1 cellular context compared by ENCODE assay signal in genomic region chr10:5481121-5481520, GRCh38.
A peak's percentile ranks its signal among the peaks of the same experiment; 100 is the strongest.
TF ChIP-seq lines count a peak whose summit lies in the region.

No MANE protein-coding gene starts in this region.

TF ChIP-seq in K562, 482 proteins besides CTCF, POLR2A, EP300 and RAD21:
- no peak for TF ChIP-seq HBP1 (CRISPR knock-in tag; IDR thresholded peaks at IDR 0.05)
- TF ChIP-seq REST (CRISPR knock-in tag; IDR thresholded peaks at IDR 0.05; ENCODE audit: low read depth) = no peak
- no peak for TF ChIP-seq ZBTB11 (CRISPR knock-in tag; IDR thresholded peaks at IDR 0.05)
- no peak for TF ChIP-seq ZNF24 (IDR thresholded peaks at IDR 0.05)
- TF ChIP-seq SMARCB1 (IDR thresholded peaks at IDR 0.05; ENCODE audit: insufficient read length, low read depth) = no peak
- no peak for TF ChIP-seq ADNP (tag; IDR thresholded peaks at IDR 0.05)
- TF ChIP-seq E2F6 (IDR thresholded peaks at IDR 0.05; ENCODE audit: borderline replicate concordance in 1 of 2, extremely low read depth in 1 of 2, insufficient read depth in 1 of 2, insufficient read length in 1 of 2, low read depth in 1 of 2, low read length in 1 of 2, poor library complexity in 1 of 2, severe bottlenecking in 1 of 2) = no peak
- peak; percentile 29; the same call in 1 of the 2 replicates for TF ChIP-seq C11orf30 (IDR thresholded peaks at IDR 0.05; ENCODE audit: low read depth)
- TF ChIP-seq RBFOX2 (IDR thresholded peaks at IDR 0.05; ENCODE audit: low read depth, low read length) = peak; percentile 9; the same call in 1 of the 2 replicates
- TF ChIP-seq LARP7 (IDR thresholded peaks at IDR 0.05) = no peak
- TF ChIP-seq ELF2 (CRISPR knock-in tag; IDR thresholded peaks at IDR 0.05) = no peak
- no peak for TF ChIP-seq ZNF274 (IDR thresholded peaks at IDR 0.05; ENCODE audit: borderline replicate concordance, low read depth, low read length)
- no peak for TF ChIP-seq MCM3 (IDR thresholded peaks at IDR 0.05)
- TF ChIP-seq SRSF3 (IDR thresholded peaks at IDR 0.05; ENCODE audit: insufficient read depth, low read length) = no peak
- no peak for TF ChIP-seq HMBOX1 (IDR thresholded peaks at IDR 0.05)
- no peak for TF ChIP-seq GTF2E2 (tag; IDR thresholded peaks at IDR 0.05)
